Comparison of ENCODE assay signal across 9 cellular contexts in the genomic region with DNA sequence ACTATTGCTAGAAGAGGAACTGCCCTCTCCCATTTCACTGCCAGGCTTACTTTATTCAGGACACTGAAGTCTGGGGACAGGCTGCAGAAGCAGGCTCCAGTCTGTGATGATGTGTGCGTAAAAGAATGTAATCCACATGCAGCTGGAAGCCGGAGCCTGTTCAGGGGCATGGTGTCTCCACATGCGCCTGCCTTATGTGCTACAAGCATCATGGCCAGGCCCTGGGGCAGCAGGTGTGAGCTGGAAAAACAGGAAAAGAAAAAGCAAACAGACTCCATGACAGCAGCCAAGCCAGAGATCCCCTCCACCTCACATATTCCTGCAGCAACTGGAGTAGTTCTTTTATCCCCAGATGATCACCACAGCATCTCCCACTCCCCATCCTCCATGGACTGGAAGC. TPM values are rescaled to one million over a fixed set of nuclear protein-coding genes. Genes with fewer than 3 reads are reported as not detected.
DNase-seq lines count a peak whose midpoint lies in the region; ATAC-seq and TF ChIP-seq lines count a peak whose summit lies in the region.
"Had no signal": no experiment of that assay in that cellular context is flagged by ENCODE, and none has a peak within 500 bp of the region (broad histone marks: within the 10 kb centered on the region; RNA-seq: fewer than 3 reads in every experiment).

No MANE protein-coding gene starts in this region.

- H3K9me3 ChIP-seq in sigmoid colon: no peaks in the 10 kb centered on the region

- peaks cover 0 to 15% (median 11%) of the 10 kb centered on the region in 4 donors for H3K4me1 ChIP-seq in sigmoid colon

- no peak for TF ChIP-seq CTCF in sigmoid colon (IDR thresholded peaks at IDR 0.05)

- no peak for TF ChIP-seq EP300 in sigmoid colon (IDR thresholded peaks at IDR 0.05)

- WGBS in sigmoid colon, 2 donors: 63 to 73% methylated on average over 3 of the region's 3 CpGs

- no peak for TF ChIP-seq POLR2A in sigmoid colon (IDR thresholded peaks at IDR 0.05)

- H3K36me3 ChIP-seq in sigmoid colon: no peaks in the 10 kb centered on the region

- intact Hi-C loops in sigmoid colon (cut with DNase I): no loop called here

- ATAC-seq in left lobe of liver (no peak), GM19467 (IDR thresholded peaks at IDR 0.05; ENCODE audit: unreplicated experiment) (no peak)

- DNase-seq in H4 (ENCODE audit: low spot score) (peak; percentile 32), SHP77 (lab: John Stamatoyannopoulos, UW) (peak; percentile 89 to 90), glomerular visceral epithelial cell (ENCODE audit: extremely low spot score) (peak; percentile 35), sigmoid colon (peak; percentile 81), NCI-H345 treated with DMSO at 0.1 percent for 48 hours (lab: John Stamatoyannopoulos, UW; ENCODE audit: unreplicated experiment) (no peak), left lobe of liver (ENCODE audit: low spot score) (no peak), GM19238 (ENCODE audit: insufficient read length, low spot score) (no peak)
- DNase-seq: activated gamma-delta T cell had no signal

- H3K4me3 ChIP-seq in sigmoid colon: no peak overlapping the region

- peak overlapping the region in 2 of 4 donors; percentile 55 for H3K27ac ChIP-seq in sigmoid colon

- no peaks in the 10 kb centered on the region for H3K27me3 ChIP-seq in sigmoid colon

RNA-seq across cellular contexts. Expression of gene ARFGAP2, which starts 33.4 kb away (rescaled TPM):
- total RNA-seq in H4 (2014; rRNA removed; shearing (Covaris generic)): 81.8 and 97.4 TPM in 2 replicates
- total RNA-seq in sigmoid colon: 100 to 1,000 TPM in 3 of 4 donors, 10 to 100 TPM in 1; 85.0 to 185 (median 123) TPM
- 10 to 100 TPM; 46.8 to 81.1 (median 50.2) TPM for polyA plus RNA-seq in sigmoid colon
- total RNA-seq in left lobe of liver: 77.6 TPM

RNA-seq across cellular contexts. Expression of gene PACSIN3, which starts 42.9 kb away (rescaled TPM):
- 11.3 and 16.4 TPM in 2 replicates for total RNA-seq in H4 (2014; rRNA removed; shearing (Covaris generic))
- 10 to 100 TPM; 56.0 to 78.3 (median 73.5) TPM for total RNA-seq in sigmoid colon
- polyA plus RNA-seq in sigmoid colon: 1 to 10 TPM; 1.2 to 7.0 (median 4.8) TPM
- total RNA-seq in left lobe of liver: 32.8 TPM

Comparison
In these comparisons a context has a peak if more than half of its experiments do, and no peak if none do; other contexts are left out.
1. DNase-seq: peak in H4 (single experiment), SHP77 (2 of 2), glomerular visceral epithelial cell (single experiment) and sigmoid colon (single experiment); none in NCI-H345 treated with DMSO at 0.1 percent for 48 hours (single experiment), left lobe of liver (single experiment) and GM19238 (single experiment).